Comparison of ENCODE assay signal across 8 cellular contexts in genomic region chr5:180804129-180804601, GRCh38. TPM values are rescaled to one million over a fixed set of nuclear protein-coding genes. Genes with fewer than 3 reads are reported as not detected.
A peak's percentile ranks its signal among the peaks of the same experiment; 100 is the strongest.
DNase-seq lines count a peak whose midpoint lies in the region; ATAC-seq and TF ChIP-seq lines count a peak whose summit lies in the region.

No MANE protein-coding gene starts in this region.

- peaks cover 91% of the 10 kb centered on the region for H3K79me2 ChIP-seq in MM.1S (ENCODE audit: low read length)

- H3K9me2 ChIP-seq in MM.1S (replicated peaks; ENCODE audit: insufficient read depth, low read length): no peaks in the 10 kb centered on the region

- H3K4me2 ChIP-seq in MM.1S (ENCODE audit: low read depth, low read length): peak overlapping the region; percentile 96

- H3K27me3 ChIP-seq in MM.1S (replicated peaks; ENCODE audit: insufficient read depth, low read length) (no peaks in the 10 kb centered on the region), dorsolateral prefrontal cortex (no peaks in the 10 kb centered on the region), rectal smooth muscle tissue (ENCODE audit: control insufficient read depth, insufficient read depth, low read length) (no peaks in the 10 kb centered on the region)

- H3F3A ChIP-seq in MM.1S (ENCODE audit: insufficient read depth, low read length): peaks cover 61% of the 10 kb centered on the region

- H3K4me3 ChIP-seq in MM.1S (ENCODE audit: low read length) (peak overlapping the region; percentile 76), dorsolateral prefrontal cortex (peak overlapping the region in 38 of 59 donors; percentile 3 to 95 (median 86)), rectal smooth muscle tissue (ENCODE audit: low read length) (peak overlapping the region; percentile 73)

- no peak overlapping the region for H2AFZ ChIP-seq in MM.1S (ENCODE audit: low read length)

- H3K4me1 ChIP-seq in MM.1S (ENCODE audit: low read length): peaks cover 70% of the 10 kb centered on the region
- H3K4me1 ChIP-seq in rectal smooth muscle tissue (ENCODE audit: control insufficient read depth, insufficient read depth, low read length): peaks cover 45% of the 10 kb centered on the region

- peak; percentile 45 for DNase-seq in MM.1S
- DNase-seq in dorsolateral prefrontal cortex: no peak
- DNase-seq in NCI-H345 treated with DMSO at 0.1 percent for 48 hours (lab: John Stamatoyannopoulos, UW; ENCODE audit: unreplicated experiment): no peak
- no peak for DNase-seq in UCSD-AML1 (lab: John Stamatoyannopoulos, UW; ENCODE audit: unreplicated experiment)
- no peak for DNase-seq in islet precursor cell

- H3K9me3 ChIP-seq in MM.1S (replicated peaks; ENCODE audit: insufficient read depth, low read length): no peaks in the 10 kb centered on the region

- H3K27ac ChIP-seq in MM.1S (ENCODE audit: low read length) (peak overlapping the region; percentile 99), dorsolateral prefrontal cortex (peak overlapping the region in 58 of 59 donors; percentile 35 to 100 (median 91)), rectal smooth muscle tissue (ENCODE audit: low read depth, low read length) (peak overlapping the region; percentile 86)

- peak; percentile 1 for ATAC-seq in GM18498 (IDR thresholded peaks at IDR 0.05; ENCODE audit: unreplicated experiment)
- ATAC-seq in GM18873 (IDR thresholded peaks at IDR 0.05; ENCODE audit: low FRiP score, unreplicated experiment): no peak

- H3K9ac ChIP-seq in MM.1S (ENCODE audit: low read length) (peak overlapping the region; percentile 88), rectal smooth muscle tissue (ENCODE audit: low read length) (no peak overlapping the region)

- TF ChIP-seq CTCF in MM.1S (IDR thresholded peaks at IDR 0.05; ENCODE audit: low read length) (no peak), dorsolateral prefrontal cortex (IDR thresholded peaks at IDR 0.05 in 54 of 56, conservative IDR thresholded peaks at IDR 0.05 in 2 of 56; ENCODE audit: low read depth in 1 of 56, partially characterized antibody in 56 of 56) (no peak)

- peaks cover 29% of the 10 kb centered on the region for H4K20me1 ChIP-seq in MM.1S (ENCODE audit: insufficient read depth, low read length)

- H3K36me3 ChIP-seq in MM.1S (replicated peaks; ENCODE audit: insufficient read depth, low read length) (no peaks in the 10 kb centered on the region), rectal smooth muscle tissue (ENCODE audit: control insufficient read depth, insufficient read depth, low read length) (peaks cover 8% of the 10 kb centered on the region)

- intact Hi-C loops in dorsolateral prefrontal cortex (cut with DNase I): loop anchor here (10.0 kb wide), 1 partner anchor 381 kb away; no protein-coding TSS in a partner anchor

RNA-seq across cellular contexts. Expression of gene MGAT1, which starts 1.6 kb away (rescaled TPM):
- 100 to 1,000 TPM in 4 of 120 experiments, 10 to 100 TPM in 116; 46.5 to 113 (median 70.3) TPM for total RNA-seq in dorsolateral prefrontal cortex

RNA-seq across cellular contexts. Expression of gene ZFP62, which starts 56.9 kb away (rescaled TPM):
- total RNA-seq in dorsolateral prefrontal cortex: 10 to 100 TPM; 22.6 to 53.4 (median 34.2) TPM
